ENCODE assay signal across 39 cellular contexts in genomic region chr9:127673234-127673633, GRCh38. TPM values are rescaled to one million over a fixed set of nuclear protein-coding genes. Genes with fewer than 3 reads are reported as not detected.
"Had no signal": no experiment of that assay in that cellular context is flagged by ENCODE, and none has a peak within 500 bp of the region (broad histone marks: within the 10 kb centered on the region; RNA-seq: fewer than 3 reads in every experiment).

No MANE protein-coding gene starts in this region.

- H3K9me3 ChIP-seq: adrenal gland, body of pancreas, breast epithelium had no signal

- H3K27ac Mint-ChIP-seq: activated B cell treated with CpG ODN at 0.5 μM for 24 hours; activated CD4-positive, alpha-beta memory T cell treated with anti-CD3 and anti-CD28 coated beads for 36 hours; activated CD4-positive, alpha-beta T cell treated with anti-CD3 and anti-CD28 coated beads, Interleukin-2, amount 10 ng/mL, durations not matched to agents 24 days and 14 days; activated CD8-positive, alpha-beta T cell treated with anti-CD3 and anti-CD28 coated beads for 36 hours; activated naive CD4-positive, alpha-beta T cell treated with anti-CD3 and anti-CD28 coated beads for 36 hours; activated naive CD8-positive, alpha-beta T cell treated with anti-CD3 and anti-CD28 coated beads for 36 hours; activated T-cell treated with anti-CD3 and anti-CD28 coated beads, Interleukin-2, amount 50 U/mL, for 72 hours; activated T-helper 1 cell treated with anti-CD3 and anti-CD28 coated beads, Interleukin-12 subunit alpha, Interleukin-12 subunit beta, Interleukin-2, Interleukin-4 antibody, amounts not matched to agents 30 ng/mL and 10 ng/mL and 1 ng/mL, durations not matched to agents 14 hours and 24 hours and 36 hours; activated T-helper 17 cell treated with anti-CD3 and anti-CD28 coated beads, Interleukin-2, amount 50 U/mL, for 72 hours; T-helper 1 cell treated with Interleukin-12 subunit alpha and Interleukin-12 subunit beta and Interleukin-4 antibody, amounts not matched to agents 30 μg/mL and 1 μg/mL, for 36 hours; T-helper 2 cell treated with Interferon-gamma antibody and Interleukin-4, amounts not matched to agents 5 μg/mL and 100 μg/mL, for 36 hours had no signal

- H3K27ac ChIP-seq: adrenal gland, body of pancreas, brain microvascular endothelial cell, breast epithelium, VCaP had no signal

- H3K27me3 Mint-ChIP-seq: activated CD4-positive, alpha-beta memory T cell treated with anti-CD3 and anti-CD28 coated beads for 36 hours; activated CD4-positive, alpha-beta T cell treated with anti-CD3 and anti-CD28 coated beads, Interleukin-2, amount 10 ng/mL, durations not matched to agents 24 days and 14 days; activated CD8-positive, alpha-beta T cell treated with anti-CD3 and anti-CD28 coated beads for 36 hours; activated naive CD8-positive, alpha-beta T cell treated with anti-CD3 and anti-CD28 coated beads for 36 hours; activated T-helper 17 cell treated with anti-CD3 and anti-CD28 coated beads, Interleukin-2, amount 50 U/mL, for 72 hours had no signal

- H3K9me3 Mint-ChIP-seq: activated B cell treated with CpG ODN at 0.5 μM for 24 hours; activated CD4-positive, alpha-beta memory T cell treated with anti-CD3 and anti-CD28 coated beads for 36 hours; activated CD4-positive, alpha-beta T cell treated with anti-CD3 and anti-CD28 coated beads, Interleukin-2, amount 10 ng/mL, durations not matched to agents 24 days and 14 days; activated CD8-positive, alpha-beta T cell treated with anti-CD3 and anti-CD28 coated beads for 36 hours; activated naive CD4-positive, alpha-beta T cell treated with anti-CD3 and anti-CD28 coated beads for 36 hours; activated naive CD4-positive, alpha-beta T cell treated with anti-CD3 and anti-CD28 coated beads, Interleukin-2, amount 50 U/mL, for 72 hours; activated naive CD8-positive, alpha-beta T cell treated with anti-CD3 and anti-CD28 coated beads for 36 hours; activated T-cell treated with anti-CD3 and anti-CD28 coated beads, Interleukin-2, amount 50 U/mL, for 4 hours; activated T-cell treated with anti-CD3 and anti-CD28 coated beads, Interleukin-2, amount 50 U/mL, for 72 hours; activated T-helper 1 cell treated with anti-CD3 and anti-CD28 coated beads, Interleukin-12 subunit alpha, Interleukin-12 subunit beta, Interleukin-2, Interleukin-4 antibody, amounts not matched to agents 30 ng/mL and 10 ng/mL and 1 ng/mL, durations not matched to agents 14 hours and 24 hours and 36 hours; activated T-helper 17 cell treated with anti-CD3 and anti-CD28 coated beads, Interleukin-2, amount 50 U/mL, for 72 hours; T-helper 1 cell treated with Interleukin-12 subunit alpha and Interleukin-12 subunit beta and Interleukin-4 antibody, amounts not matched to agents 30 μg/mL and 1 μg/mL, for 36 hours; T-helper 2 cell treated with Interferon-gamma antibody and Interleukin-4, amounts not matched to agents 5 μg/mL and 100 μg/mL, for 36 hours had no signal

- ATAC-seq: activated CD8-positive, alpha-beta T cell treated with anti-CD3 and anti-CD28 coated beads for 36 hours; activated naive CD4-positive, alpha-beta T cell treated with anti-CD3 and anti-CD28 coated beads, Interleukin-2, amount 50 U/mL, for 72 hours; activated T-cell treated with anti-CD3 and anti-CD28 coated beads, Interleukin-2, amount 50 U/mL, for 4 hours; activated T-cell treated with anti-CD3 and anti-CD28 coated beads, Interleukin-2, amount 50 U/mL, for 72 hours; activated T-helper 17 cell treated with anti-CD3 and anti-CD28 coated beads, Interleukin-2, amount 50 U/mL, for 72 hours; body of pancreas had no signal

- H3K4me1 ChIP-seq: adrenal gland, body of pancreas, breast epithelium had no signal

- H3K27me3 ChIP-seq: adrenal gland, body of pancreas, brain microvascular endothelial cell, breast epithelium had no signal

- DNase-seq: activated B cell treated with CpG ODN at 0.5 μM for 24 hours; activated CD4-positive, alpha-beta memory T cell treated with anti-CD3 and anti-CD28 coated beads for 36 hours; activated CD4-positive, alpha-beta T cell treated with anti-CD3 and anti-CD28 coated beads for 4 hours; activated CD4-positive, alpha-beta T cell treated with anti-CD3 and anti-CD28 coated beads, Interleukin-2, amount 10 ng/mL, durations not matched to agents 24 days and 14 days; activated CD4-positive, alpha-beta T cell treated with anti-CD3 and anti-CD28 coated beads, Interleukin-2, amount 50 U/mL, for 1 hour; activated CD4-positive, alpha-beta T cell treated with anti-CD3 and anti-CD28 coated beads, Interleukin-2, amount 50 U/mL, for 4 hours; activated CD4-positive, CD25-positive, alpha-beta regulatory T cell treated with anti-CD3 and anti-CD28 coated beads, Interleukin-2, amount 50 U/mL, for 72 hours; activated CD8-positive, alpha-beta memory T cell treated with anti-CD3 and anti-CD28 coated beads, Interleukin-2, amount 50 U/mL, for 4 hours; activated CD8-positive, alpha-beta T cell treated with anti-CD3 and anti-CD28 coated beads for 36 hours; activated effector memory CD4-positive, alpha-beta T cell treated with anti-CD3 and anti-CD28 coated beads, Interleukin-2, amount 50 U/mL, for 16 hours; activated gamma-delta T cell treated with Interleukin-2 at 50 U/mL for 16 hours; activated naive CD4-positive, alpha-beta T cell; activated naive CD4-positive, alpha-beta T cell treated with anti-CD3 and anti-CD28 coated beads for 36 hours; activated naive CD4-positive, alpha-beta T cell treated with anti-CD3 and anti-CD28 coated beads, Interleukin-2, amount 50 U/mL, for 16 hours; activated naive CD8-positive, alpha-beta T cell treated with anti-CD3 and anti-CD28 coated beads for 36 hours; activated T-cell treated with anti-CD3 and anti-CD28 coated beads for 4 hours; activated T-cell treated with anti-CD3 and anti-CD28 coated beads, Interleukin-2, amount 50 U/mL, for 1 hour; activated T-cell treated with anti-CD3 and anti-CD28 coated beads, Interleukin-2, amount 50 U/mL, for 4 hours; activated T-cell treated with anti-CD3 and anti-CD28 coated beads, Interleukin-2, amount 50 U/mL, for 72 hours; adrenal gland; amniotic stem cell; aorta; body of pancreas; brain microvascular endothelial cell; central memory CD4-positive, alpha-beta T cell; T-helper 1 cell; T-helper 2 cell; T-helper 9 cell had no signal

- H3K36me3 Mint-ChIP-seq: activated naive CD4-positive, alpha-beta T cell treated with anti-CD3 and anti-CD28 coated beads, Interleukin-2, amount 50 U/mL, for 72 hours had no signal

- H3K4me3 Mint-ChIP-seq: activated B cell treated with CpG ODN at 0.5 μM for 24 hours; activated CD4-positive, alpha-beta memory T cell treated with anti-CD3 and anti-CD28 coated beads for 36 hours; activated CD4-positive, alpha-beta T cell treated with anti-CD3 and anti-CD28 coated beads, Interleukin-2, amount 10 ng/mL, durations not matched to agents 24 days and 14 days; activated CD8-positive, alpha-beta T cell treated with anti-CD3 and anti-CD28 coated beads for 36 hours; activated naive CD4-positive, alpha-beta T cell treated with anti-CD3 and anti-CD28 coated beads for 36 hours; activated naive CD8-positive, alpha-beta T cell treated with anti-CD3 and anti-CD28 coated beads for 36 hours; activated T-cell treated with anti-CD3 and anti-CD28 coated beads, Interleukin-2, amount 50 U/mL, for 4 hours; activated T-cell treated with anti-CD3 and anti-CD28 coated beads, Interleukin-2, amount 50 U/mL, for 72 hours; activated T-helper 1 cell treated with anti-CD3 and anti-CD28 coated beads, Interleukin-12 subunit alpha, Interleukin-12 subunit beta, Interleukin-2, Interleukin-4 antibody, amounts not matched to agents 30 ng/mL and 10 ng/mL and 1 ng/mL, durations not matched to agents 14 hours and 24 hours and 36 hours; activated T-helper 17 cell treated with anti-CD3 and anti-CD28 coated beads, Interleukin-2, amount 50 U/mL, for 72 hours; T-helper 1 cell treated with Interleukin-12 subunit alpha and Interleukin-12 subunit beta and Interleukin-4 antibody, amounts not matched to agents 30 μg/mL and 1 μg/mL, for 36 hours; T-helper 2 cell treated with Interferon-gamma antibody and Interleukin-4, amounts not matched to agents 5 μg/mL and 100 μg/mL, for 36 hours had no signal

- H3K4me3 ChIP-seq: adrenal gland, body of pancreas, breast epithelium had no signal

- H3K4me1 Mint-ChIP-seq: activated B cell treated with CpG ODN at 0.5 μM for 24 hours; activated CD4-positive, alpha-beta T cell treated with anti-CD3 and anti-CD28 coated beads, Interleukin-2, amount 10 ng/mL, durations not matched to agents 24 days and 14 days; activated naive CD8-positive, alpha-beta T cell treated with anti-CD3 and anti-CD28 coated beads for 36 hours; activated T-helper 17 cell treated with anti-CD3 and anti-CD28 coated beads, Interleukin-2, amount 50 U/mL, for 72 hours had no signal

RNA-seq across cellular contexts. Expression of gene CFAP157, which starts 33.6 kb away (rescaled TPM):
- total RNA-seq: activated B cell treated with CpG ODN at 0.5 μM for 24 hours; activated CD4-positive, alpha-beta T cell treated with anti-CD3 and anti-CD28 coated beads, Interleukin-2, amount 10 ng/mL, durations not matched to agents 24 days and 14 days; activated CD8-positive, alpha-beta memory T cell treated with anti-CD3 and anti-CD28 coated beads for 36 hours; activated naive CD4-positive, alpha-beta T cell treated with anti-CD3 and anti-CD28 coated beads, Interleukin-2, amount 50 U/mL, for 72 hours; activated naive CD8-positive, alpha-beta T cell treated with anti-CD3 and anti-CD28 coated beads for 36 hours; activated T-cell treated with anti-CD3 and anti-CD28 coated beads, Interleukin-2, amount 50 U/mL, for 4 hours; activated T-cell treated with anti-CD3 and anti-CD28 coated beads, Interleukin-2, amount 50 U/mL, for 72 hours; cardiac septum had no signal

RNA-seq across cellular contexts. Expression of gene TTC16, which starts 42.6 kb away (rescaled TPM):
- total RNA-seq: activated B cell treated with CpG ODN at 0.5 μM for 24 hours; activated CD4-positive, alpha-beta T cell treated with anti-CD3 and anti-CD28 coated beads, Interleukin-2, amount 10 ng/mL, durations not matched to agents 24 days and 14 days; activated T-helper 1 cell treated with anti-CD3 and anti-CD28 coated beads, Interleukin-12 subunit alpha, Interleukin-12 subunit beta, Interleukin-2, Interleukin-4 antibody, amounts not matched to agents 30 ng/mL and 10 ng/mL and 1 ng/mL, durations not matched to agents 14 hours and 24 hours and 36 hours; astrocyte; cerebellum had no signal
- polyA plus RNA-seq: aorta had no signal
